11 cellular contexts compared by ENCODE assay signal in the genomic region with DNA sequence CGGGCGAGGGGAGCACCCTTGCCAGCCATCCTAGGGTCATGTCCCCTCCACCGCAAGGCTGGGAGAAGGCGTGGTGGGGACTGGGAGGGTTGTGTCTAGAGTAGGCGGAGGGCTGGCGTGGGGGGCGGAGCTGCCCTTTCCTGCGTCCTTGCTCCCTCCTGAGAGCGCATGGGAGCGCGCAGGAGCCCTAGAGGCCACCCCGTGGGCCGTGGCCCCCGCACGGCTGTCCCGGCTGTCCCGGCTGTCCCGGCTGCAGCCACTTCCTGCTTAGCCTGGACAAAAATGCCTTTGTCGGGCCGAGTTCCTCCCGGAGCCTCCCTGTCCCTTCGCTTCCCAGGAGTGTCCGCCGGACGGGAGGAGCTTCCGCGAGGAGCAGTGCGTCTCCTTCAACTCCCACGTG. TPM values are rescaled to one million over a fixed set of nuclear protein-coding genes. Genes with fewer than 3 reads are reported as not detected.
DNase-seq lines count a peak whose midpoint lies in the region; ATAC-seq and TF ChIP-seq lines count a peak whose summit lies in the region.
"Had no signal": no experiment of that assay in that cellular context is flagged by ENCODE, and none has a peak within 500 bp of the region (broad histone marks: within the 10 kb centered on the region; RNA-seq: fewer than 3 reads in every experiment).

No MANE protein-coding gene starts in this region.

- H3K27ac ChIP-seq in colonic mucosa: no peak overlapping the region
- H3K27ac ChIP-seq in gastrocnemius medialis: peak overlapping the region; percentile 12 to 40 (median 24)
- no peak overlapping the region for H3K27ac ChIP-seq in tibial nerve
- H3K27ac ChIP-seq: PC-9 had no signal

- peaks cover 14% of the 10 kb centered on the region; the same call in 1 of the 2 replicates for H3K4me1 ChIP-seq in ES-I3 (ENCODE audit: insufficient read depth, low read length)
- peaks cover 4% of the 10 kb centered on the region for H3K4me1 ChIP-seq in colonic mucosa
- H3K4me1 ChIP-seq in gastrocnemius medialis: peaks cover 7 to 11% of the 10 kb centered on the region in 2 donors
- H3K4me1 ChIP-seq in tibial nerve: peaks cover 0 to 68% (median 10%) of the 10 kb centered on the region in 4 donors

- H3K4me3 Mint-ChIP-seq in stimulated activated effector memory CD8-positive, alpha-beta T cell treated with anti-CD3 and anti-CD28 coated beads, Interleukin-12 subunit alpha, Interleukin-12 subunit beta, amount 100 ng/mL, for 72 hours: no peak overlapping the region

- H3K4me1 Mint-ChIP-seq in stimulated activated effector memory CD8-positive, alpha-beta T cell treated with anti-CD3 and anti-CD28 coated beads, Interleukin-12 subunit alpha, Interleukin-12 subunit beta, amount 100 ng/mL, for 72 hours: peaks cover 7% of the 10 kb centered on the region

- 6 to 19% methylated on average over 17 to 28 of the region's 29 CpGs for WGBS in tibial nerve, 2 donors

- DNase-seq in colonic mucosa (peak; percentile 68), islet precursor cell (peak; percentile 68), gastrocnemius medialis (no peak), NCI-H146 treated with DMSO at 0.1 percent for 48 hours (lab: John Stamatoyannopoulos, UW; ENCODE audit: unreplicated experiment) (no peak), foreskin melanocyte (no peak), tibial nerve (ENCODE audit: low spot score in 2 of 2) (no peak)
- no peak for DNase-seq in stimulated activated effector memory CD8-positive, alpha-beta T cell treated with anti-CD3 and anti-CD28 coated beads, Interleukin-12 subunit alpha, Interleukin-12 subunit beta, amount 100 ng/mL, for 72 hours (ENCODE audit: low spot score in 2 of 2)
- DNase-seq: activated T-cell treated with anti-CD3 and anti-CD28 coated beads, Interleukin-2, amount 50 U/mL, for 1 hour; PC-9; stimulated activated CD4-positive, alpha-beta T cell treated with anti-CD3 and anti-CD28 coated beads, Interleukin-4, amount 100 ng/mL, for 24 hours had no signal

- peaks cover 10% of the 10 kb centered on the region for H3K27me3 ChIP-seq in colonic mucosa
- peaks cover 0 to 12% (median 11%) of the 10 kb centered on the region in 3 donors for H3K27me3 ChIP-seq in gastrocnemius medialis
- H3K27me3 ChIP-seq in tibial nerve: peaks cover 0 to 11% of the 10 kb centered on the region in 2 donors

- H3K9me3 ChIP-seq in ES-I3 (ENCODE audit: control insufficient read depth, insufficient read depth, low read length): no peaks in the 10 kb centered on the region
- no peaks in the 10 kb centered on the region for H3K9me3 ChIP-seq in colonic mucosa
- no peaks in the 10 kb centered on the region for H3K9me3 ChIP-seq in gastrocnemius medialis
- H3K9me3 ChIP-seq in tibial nerve: no peaks in the 10 kb centered on the region

- H3K9ac ChIP-seq in ES-I3 (ENCODE audit: low read depth, low read length) (peak overlapping the region; percentile 16; the same call in 1 of the 2 replicates), colonic mucosa (ENCODE audit: low read depth in 2 of 2, low read length in 2 of 2) (peak overlapping the region in 1 of 2 donors; percentile 51)

- intact Hi-C loops in colonic mucosa (cut with DNase I) (no loop called here), gastrocnemius medialis (cut with DNase I; ENCODE audit: low total_unique reads) (no loop called here)

- no peaks in the 10 kb centered on the region for H3K36me3 ChIP-seq in ES-I3 (ENCODE audit: insufficient read depth, low read length)
- no peaks in the 10 kb centered on the region for H3K36me3 ChIP-seq in colonic mucosa
- H3K36me3 ChIP-seq in gastrocnemius medialis: no peaks in the 10 kb centered on the region
- peaks cover 0 to 17% (median 0%) of the 10 kb centered on the region in 3 donors for H3K36me3 ChIP-seq in tibial nerve

- no peak for TF ChIP-seq EP300 in tibial nerve (IDR thresholded peaks at IDR 0.05)

- in situ Hi-C loops in gastrocnemius medialis (cut with MboI; ENCODE audit: low sequenced_read_pairs in 4 of 4): loop anchor here in 2 of 4 donors (25.0 kb wide), 1 partner anchor 198 kb away; a partner anchor contains a TSS

- H3K27ac Mint-ChIP-seq in stimulated activated effector memory CD8-positive, alpha-beta T cell treated with anti-CD3 and anti-CD28 coated beads, Interleukin-12 subunit alpha, Interleukin-12 subunit beta, amount 100 ng/mL, for 72 hours: no peak overlapping the region

- no peak for TF ChIP-seq CTCF in colonic mucosa (IDR thresholded peaks at IDR 0.05)
- TF ChIP-seq CTCF in gastrocnemius medialis (IDR thresholded peaks at IDR 0.05 in 4 of 5, conservative IDR thresholded peaks at IDR 0.05 in 1 of 5): no peak
- TF ChIP-seq CTCF in tibial nerve (IDR thresholded peaks at IDR 0.05): no peak

- H3K4me3 ChIP-seq in colonic mucosa (peak overlapping the region; percentile 28), gastrocnemius medialis (peak overlapping the region in 2 of 4 donors; percentile 10 to 33), tibial nerve (peak overlapping the region in 1 of 4 donors; percentile 4)
- H3K4me3 ChIP-seq: PC-9 had no signal

- ATAC-seq in gastrocnemius medialis: peak; percentile 34 to 35
- no peak for ATAC-seq in stimulated activated effector memory CD8-positive, alpha-beta T cell treated with anti-CD3 and anti-CD28 coated beads, Interleukin-12 subunit alpha, Interleukin-12 subunit beta, amount 100 ng/mL, for 72 hours

- H3K36me3 Mint-ChIP-seq in stimulated activated effector memory CD8-positive, alpha-beta T cell treated with anti-CD3 and anti-CD28 coated beads, Interleukin-12 subunit alpha, Interleukin-12 subunit beta, amount 100 ng/mL, for 72 hours: no peaks in the 10 kb centered on the region

- no peaks in the 10 kb centered on the region for H3K9me3 Mint-ChIP-seq in stimulated activated effector memory CD8-positive, alpha-beta T cell treated with anti-CD3 and anti-CD28 coated beads, Interleukin-12 subunit alpha, Interleukin-12 subunit beta, amount 100 ng/mL, for 72 hours

- no peak for TF ChIP-seq POLR2A in gastrocnemius medialis (IDR thresholded peaks at IDR 0.05)
- no peak for TF ChIP-seq POLR2A in tibial nerve (IDR thresholded peaks at IDR 0.05)

RNA-seq across cellular contexts. Expression of a gene that starts 4.9 kb away (rescaled TPM):
- total RNA-seq in colonic mucosa: under 1 TPM; 0.24 to 0.74 TPM
- total RNA-seq in gastrocnemius medialis: 1 to 10 TPM in 1 of 4 donors, under 1 TPM in 3; 0.10 to 1.8 (median 0.44) TPM
- 10 to 100 TPM; 11.1 to 38.9 (median 26.9) TPM for total RNA-seq in tibial nerve

RNA-seq across cellular contexts. Expression of a gene that starts 14.7 kb away (rescaled TPM):
- not detected for total RNA-seq in colonic mucosa
- not detected for total RNA-seq in gastrocnemius medialis
- 1 to 10 TPM in 2 of 4 donors, not detected in 2; 1.4 to 8.3 TPM for total RNA-seq in tibial nerve
- total RNA-seq: PC-9 had no signal

Comparison
In these comparisons a context has a peak if more than half of its experiments do, and no peak if none do; other contexts are left out.
1. DNase-seq: peak in colonic mucosa (single experiment) and islet precursor cell (single experiment); none in gastrocnemius medialis (0 of 2), NCI-H146 treated with DMSO at 0.1 percent for 48 hours (single experiment), foreskin melanocyte (single experiment), stimulated activated effector memory CD8-positive, alpha-beta T cell treated with anti-CD3 and anti-CD28 coated beads, Interleukin-12 subunit alpha, Interleukin-12 subunit beta, amount 100 ng/mL, for 72 hours (0 of 2) and tibial nerve (0 of 2).
2. H3K27ac ChIP-seq: peak in gastrocnemius medialis (4 of 4); none in colonic mucosa (single experiment) and tibial nerve (0 of 4).
3. RNA of a gene that starts 4.9 kb away (total RNA-seq): 11.1 to 38.9 TPM in tibial nerve; 0.24 to 0.74 TPM in colonic mucosa and 0.10 to 1.8 TPM in gastrocnemius medialis; every median in the first group is over 4 times any median in the second.